Comparison of ENCODE assay signal across 1 cellular context in genomic region chr1:204560590-204560989, GRCh38.
TF ChIP-seq lines count a peak whose summit lies in the region.

No MANE protein-coding gene starts in this region.

TF ChIP-seq in GM23338, 12 proteins besides CTCF, POLR2A, EP300 and RAD21 (continued from another document):
- TF ChIP-seq, protein P1, sequence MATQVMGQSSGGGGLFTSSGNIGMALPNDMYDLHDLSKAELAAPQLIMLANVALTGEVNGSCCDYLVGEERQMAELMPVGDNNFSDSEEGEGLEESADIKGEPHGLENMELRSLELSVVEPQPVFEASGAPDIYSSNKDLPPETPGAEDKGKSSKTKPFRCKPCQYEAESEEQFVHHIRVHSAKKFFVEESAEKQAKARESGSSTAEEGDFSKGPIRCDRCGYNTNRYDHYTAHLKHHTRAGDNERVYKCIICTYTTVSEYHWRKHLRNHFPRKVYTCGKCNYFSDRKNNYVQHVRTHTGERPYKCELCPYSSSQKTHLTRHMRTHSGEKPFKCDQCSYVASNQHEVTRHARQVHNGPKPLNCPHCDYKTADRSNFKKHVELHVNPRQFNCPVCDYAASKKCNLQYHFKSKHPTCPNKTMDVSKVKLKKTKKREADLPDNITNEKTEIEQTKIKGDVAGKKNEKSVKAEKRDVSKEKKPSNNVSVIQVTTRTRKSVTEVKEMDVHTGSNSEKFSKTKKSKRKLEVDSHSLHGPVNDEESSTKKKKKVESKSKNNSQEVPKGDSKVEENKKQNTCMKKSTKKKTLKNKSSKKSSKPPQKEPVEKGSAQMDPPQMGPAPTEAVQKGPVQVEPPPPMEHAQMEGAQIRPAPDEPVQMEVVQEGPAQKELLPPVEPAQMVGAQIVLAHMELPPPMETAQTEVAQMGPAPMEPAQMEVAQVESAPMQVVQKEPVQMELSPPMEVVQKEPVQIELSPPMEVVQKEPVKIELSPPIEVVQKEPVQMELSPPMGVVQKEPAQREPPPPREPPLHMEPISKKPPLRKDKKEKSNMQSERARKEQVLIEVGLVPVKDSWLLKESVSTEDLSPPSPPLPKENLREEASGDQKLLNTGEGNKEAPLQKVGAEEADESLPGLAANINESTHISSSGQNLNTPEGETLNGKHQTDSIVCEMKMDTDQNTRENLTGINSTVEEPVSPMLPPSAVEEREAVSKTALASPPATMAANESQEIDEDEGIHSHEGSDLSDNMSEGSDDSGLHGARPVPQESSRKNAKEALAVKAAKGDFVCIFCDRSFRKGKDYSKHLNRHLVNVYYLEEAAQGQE (IDR thresholded peaks at IDR 0.05; ENCODE audit: unreplicated experiment): no peak
- TF ChIP-seq ZNF331 (CRISPR knock-in tag; IDR thresholded peaks at IDR 0.05; ENCODE audit: low read depth): no peak
